In genomic region chr3:101561630-101562328, GRCh38 we compare ENCODE assay signal across 8 cellular contexts.
DNase-seq lines count a peak whose midpoint lies in the region; ATAC-seq, FAIRE-seq and TF ChIP-seq lines count a peak whose summit lies in the region.

Gene TRMT10C, plus strand, starts transcription at chr3:101561868. Its CDS starts 2,914 bp downstream, at chr3:101564782.

- peak within 1 kb of the TSS; percentile 83 for H3K4me2 ChIP-seq in Loucy (ENCODE audit: low read depth, low read length, poor library complexity, severe bottlenecking)

- H3K27ac Mint-ChIP-seq in nephron progenitor cell: peak within 1 kb of the TSS; percentile 100
- H3K27ac Mint-ChIP-seq in stimulated activated naive CD8-positive, alpha-beta T cell treated with anti-CD3 and anti-CD28 coated beads, Interleukin-15, amount 100 ng/mL, for 72 hours: peak within 1 kb of the TSS; percentile 98

- H3K27me3 ChIP-seq in Loucy (ENCODE audit: insufficient read depth, low read length, poor library complexity, severe bottlenecking): peaks cover 33% of the 10 kb centered on the region

- H3K79me2 ChIP-seq in Loucy (ENCODE audit: insufficient read depth, low read length): peaks cover 53% of the 10 kb centered on the region

- peaks cover 16% of the 10 kb centered on the region for H3K27me3 Mint-ChIP-seq in nephron progenitor cell (ENCODE audit: low read depth, poor library complexity)
- peaks cover 4% of the 10 kb centered on the region for H3K27me3 Mint-ChIP-seq in stimulated activated naive CD8-positive, alpha-beta T cell treated with anti-CD3 and anti-CD28 coated beads, Interleukin-15, amount 100 ng/mL, for 72 hours

- no peaks in the 10 kb centered on the region for H3F3A ChIP-seq in Loucy (ENCODE audit: low read depth)

- peaks cover 42% of the 10 kb centered on the region for H3K36me3 Mint-ChIP-seq in nephron progenitor cell (ENCODE audit: low read depth)

- no peaks in the 10 kb centered on the region for H3K9me2 ChIP-seq in Loucy (replicated peaks; ENCODE audit: low read depth, low read length)

- no peaks in the 10 kb centered on the region for H3K9me3 ChIP-seq in Loucy (ENCODE audit: insufficient read depth, low read depth, low read length)

- DNase-seq in ELF-1 (ENCODE audit: low read depth, low spot score): peak; percentile 97
- DNase-seq in H54 (ENCODE audit: insufficient read length, low spot score): peak; percentile 83
- DNase-seq in SHP77 treated with DMSO at 0.1 percent for 48 hours (lab: John Stamatoyannopoulos, UW): peak; percentile 71
- peak; percentile 98 for DNase-seq in activated effector memory CD4-positive, alpha-beta T cell treated with anti-CD3 and anti-CD28 coated beads, Interleukin-2, amount 50 U/mL, for 16 hours
- DNase-seq in fibroblast of the conjunctiva (ENCODE audit: low read depth): peak; percentile 82
- DNase-seq in nephron progenitor cell: peak; percentile 90
- peak; percentile 88 to 94 for DNase-seq in stimulated activated naive CD8-positive, alpha-beta T cell treated with anti-CD3 and anti-CD28 coated beads, Interleukin-15, amount 100 ng/mL, for 72 hours

- H3K4me1 Mint-ChIP-seq in nephron progenitor cell: peaks cover 16% of the 10 kb centered on the region
- H3K4me1 Mint-ChIP-seq in stimulated activated naive CD8-positive, alpha-beta T cell treated with anti-CD3 and anti-CD28 coated beads, Interleukin-15, amount 100 ng/mL, for 72 hours: peaks cover 37% of the 10 kb centered on the region

- H3K9ac ChIP-seq in Loucy (ENCODE audit: low read depth, low read length, poor library complexity, severe bottlenecking): peak within 1 kb of the TSS; percentile 88

- peak; percentile 80 for TF ChIP-seq POLR2A in H54 (IDR thresholded peaks at IDR 0.05; ENCODE audit: low read depth, low read length)

- ATAC-seq in stimulated activated naive CD8-positive, alpha-beta T cell treated with anti-CD3 and anti-CD28 coated beads, Interleukin-15, amount 100 ng/mL, for 72 hours: peak; percentile 99

- TF ChIP-seq CTCF in Loucy (conservative IDR thresholded peaks at IDR 0.05; ENCODE audit: low read length): no peak
- TF ChIP-seq CTCF in nephron progenitor cell (IDR thresholded peaks at IDR 0.05): no peak

- peaks cover 20% of the 10 kb centered on the region; the same call in 1 of the 2 replicates for H3K36me3 ChIP-seq in Loucy (ENCODE audit: insufficient read depth, low read length)

- H4K20me1 ChIP-seq in Loucy (ENCODE audit: insufficient read depth, low read length, poor library complexity, severe bottlenecking): peaks cover 42% of the 10 kb centered on the region

- peak; percentile 90 for FAIRE-seq in H54 (lab: Jason Lieb, UNC)

- H3K4me1 ChIP-seq in Loucy (ENCODE audit: insufficient read depth, low read length, poor library complexity, severe bottlenecking): peaks cover 11% of the 10 kb centered on the region

- H3K4me3 Mint-ChIP-seq in nephron progenitor cell: peak within 1 kb of the TSS; percentile 99
- peak within 1 kb of the TSS; percentile 96 to 97 for H3K4me3 Mint-ChIP-seq in stimulated activated naive CD8-positive, alpha-beta T cell treated with anti-CD3 and anti-CD28 coated beads, Interleukin-15, amount 100 ng/mL, for 72 hours

- peak within 1 kb of the TSS; percentile 74 for H2AFZ ChIP-seq in Loucy (ENCODE audit: low read length)

- H3K4me3 ChIP-seq in Loucy (ENCODE audit: low read length, poor library complexity, severe bottlenecking): peak within 1 kb of the TSS; percentile 87

- peaks cover 5% of the 10 kb centered on the region for H3K9me3 Mint-ChIP-seq in nephron progenitor cell
- H3K9me3 Mint-ChIP-seq in stimulated activated naive CD8-positive, alpha-beta T cell treated with anti-CD3 and anti-CD28 coated beads, Interleukin-15, amount 100 ng/mL, for 72 hours: no peaks in the 10 kb centered on the region

Comparison
In these comparisons a context has a peak if more than half of its experiments do, and no peak if none do; other contexts are left out.
1. Peak in every context shown above with its lines: DNase-seq, ATAC-seq and H3K4me3 ChIP-seq.